9 cellular contexts compared by ENCODE assay signal in the genomic region with DNA sequence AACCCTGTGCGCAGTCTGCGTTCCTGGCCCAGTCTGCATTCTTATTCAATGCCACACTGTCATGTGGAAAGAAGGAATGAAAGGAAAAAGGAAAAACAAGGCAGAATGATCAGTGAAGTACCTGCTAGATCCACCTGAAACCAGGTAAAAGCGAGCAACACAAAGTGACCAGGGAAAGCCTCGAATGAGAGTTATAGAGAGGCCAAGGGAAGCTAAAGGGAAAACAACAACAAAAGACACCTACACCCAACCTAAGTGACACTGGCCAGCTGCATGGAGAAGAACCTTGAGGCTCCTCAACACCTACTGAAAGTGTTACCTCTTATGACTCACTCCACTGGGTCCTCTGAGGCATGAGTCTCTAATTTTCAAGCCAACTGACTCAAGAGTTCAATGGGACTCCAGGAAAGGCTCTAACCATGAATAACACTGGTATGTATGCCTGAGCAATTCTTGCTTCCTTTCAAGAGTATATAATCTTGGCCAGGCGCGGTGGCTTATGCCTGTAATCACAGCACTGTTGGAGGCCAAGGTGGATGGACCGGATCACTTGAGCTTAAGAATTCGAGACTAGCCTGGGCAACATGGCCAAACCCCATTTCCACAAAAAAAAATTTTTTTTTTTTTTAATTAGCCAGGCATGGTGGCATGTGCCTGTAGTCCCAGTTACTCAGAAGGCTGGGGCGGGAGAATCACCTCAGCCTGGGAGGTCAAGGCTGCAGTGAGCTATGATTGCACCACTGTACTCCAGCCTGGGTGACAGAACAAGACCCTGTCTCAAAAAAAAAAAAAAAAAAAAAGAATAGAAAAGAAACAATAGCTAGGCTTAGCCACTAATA. TPM values are rescaled to one million over a fixed set of nuclear protein-coding genes. Genes with fewer than 3 reads are reported as not detected.
DNase-seq lines count a peak whose midpoint lies in the region; ATAC-seq and TF ChIP-seq lines count a peak whose summit lies in the region.
"Had no signal": no experiment of that assay in that cellular context is flagged by ENCODE, and none has a peak within 500 bp of the region (broad histone marks: within the 10 kb centered on the region; RNA-seq: fewer than 3 reads in every experiment).

No MANE protein-coding gene starts in this region.

- H3K4me1 Mint-ChIP-seq in CD8-positive, alpha-beta T cell (ENCODE audit: low read depth): peaks cover 63% of the 10 kb centered on the region

- no peaks in the 10 kb centered on the region for H3K79me1 ChIP-seq in neuronal stem cell (ENCODE audit: low read depth, low read length)

- no peak overlapping the region for H3K9ac ChIP-seq in neuronal stem cell (ENCODE audit: low read depth, low read length, poor library complexity)

- H3K4me3 Mint-ChIP-seq in CD8-positive, alpha-beta T cell: no peak overlapping the region

- H3K14ac ChIP-seq in neuronal stem cell (ENCODE audit: low read length): no peak overlapping the region

- TF ChIP-seq CTCF in CD8-positive, alpha-beta T cell (IDR thresholded peaks at IDR 0.05): no peak
- TF ChIP-seq CTCF in GM20000 (IDR thresholded peaks at IDR 0.05; ENCODE audit: extremely low read depth, missing control alignments) (no peak), epithelial cell of proximal tubule (conservative IDR thresholded peaks at IDR 0.05; ENCODE audit: low read depth, low read length) (no peak)

- DNase-seq in CD8-positive, alpha-beta T cell: no peak
- DNase-seq in GM20000 (ENCODE audit: low spot score) (peak; percentile 21), epithelial cell of proximal tubule (ENCODE audit: low read depth) (peak; percentile 80), neuronal stem cell (ENCODE audit: low spot score) (no peak), NCI-H446 treated with DMSO at 0.1 percent for 48 hours (lab: John Stamatoyannopoulos, UW) (no peak), NCI-H2227 treated with DMSO at 0.1 percent for 48 hours (lab: John Stamatoyannopoulos, UW) (no peak), right cardiac atrium (no peak)
- DNase-seq: NCI-H2171 treated with DMSO at 0.1 percent for 48 hours had no signal

- CTCF ChIA-PET in CD8-positive, alpha-beta T cell (lab: Charles Lee): interaction anchor here (1.4 to 1.5 kb wide), 2 partner anchors 45 to 46 kb away, joined by 3 to 5 read pairs; no protein-coding TSS in a partner anchor

- intact Hi-C loops in CD8-positive, alpha-beta T cell (cut with DNase I, micrococcal nuclease): no loop called here
- intact Hi-C loops in right cardiac atrium (cut with DNase I): no loop called here

- no peak overlapping the region for H2BK120ac ChIP-seq in neuronal stem cell (ENCODE audit: low read depth, low read length)

- H3K36me3 Mint-ChIP-seq in CD8-positive, alpha-beta T cell: peaks cover 28% of the 10 kb centered on the region

- WGBS in neuronal stem cell (ENCODE audit: extremely low coverage in 2 of 2, insufficient read length in 2 of 2, insufficient replicate concordance in 1 of 2), 2 donors: no CpG with 5 or more reads among the region's 9 CpGs
- 97% methylated on average over 9 of the region's 9 CpGs for WGBS in right cardiac atrium

- no peak overlapping the region for H3K18ac ChIP-seq in neuronal stem cell (ENCODE audit: low read length)

- no peak overlapping the region for H4K8ac ChIP-seq in neuronal stem cell (ENCODE audit: low read depth, low read length)

- H4K91ac ChIP-seq in neuronal stem cell (ENCODE audit: low read depth, low read length, poor library complexity): no peak overlapping the region

- H3K4me2 ChIP-seq in neuronal stem cell (ENCODE audit: insufficient read depth, low read length, poor library complexity, severe bottlenecking): no peak overlapping the region

- H3K23ac ChIP-seq in neuronal stem cell (ENCODE audit: low read depth, low read length, poor library complexity): no peak overlapping the region

- H2AFZ ChIP-seq in neuronal stem cell (ENCODE audit: low read length): no peak overlapping the region

- no peak overlapping the region for H3K4ac ChIP-seq in neuronal stem cell (ENCODE audit: low read length)

- no peak overlapping the region for H2BK15ac ChIP-seq in neuronal stem cell (ENCODE audit: low read length)

- H3K36me3 ChIP-seq in CD8-positive, alpha-beta T cell (ENCODE audit: insufficient read depth, low read length): no peaks in the 10 kb centered on the region
- peaks cover 0 to 24% of the 10 kb centered on the region in 2 donors for H3K36me3 ChIP-seq in neuronal stem cell (replicated peaks in 1 of 2; ENCODE audit: control insufficient read depth in 2 of 2, insufficient read depth in 2 of 2, low read length in 2 of 2)

- POLR2A ChIA-PET in CD8-positive, alpha-beta T cell (lab: Charles Lee): no interaction called here

- H3K27me3 ChIP-seq in CD8-positive, alpha-beta T cell (ENCODE audit: insufficient read depth, low read length): no peaks in the 10 kb centered on the region
- no peaks in the 10 kb centered on the region for H3K27me3 ChIP-seq in neuronal stem cell (ENCODE audit: control insufficient read depth in 3 of 3, insufficient read depth in 3 of 3, low read depth in 1 of 3, low read length in 3 of 3)
- H3K27me3 ChIP-seq in right cardiac atrium (ENCODE audit: control insufficient read depth, insufficient read depth): no peaks in the 10 kb centered on the region

- H2AK5ac ChIP-seq in neuronal stem cell (ENCODE audit: low read depth, low read length): no peak overlapping the region

- H3K9me3 Mint-ChIP-seq in CD8-positive, alpha-beta T cell: no peaks in the 10 kb centered on the region

- H3K27me3 Mint-ChIP-seq in CD8-positive, alpha-beta T cell (ENCODE audit: low read depth): no peaks in the 10 kb centered on the region

- no peaks in the 10 kb centered on the region for H3K4me1 ChIP-seq in CD8-positive, alpha-beta T cell (ENCODE audit: insufficient read depth, low read length)
- H3K4me1 ChIP-seq in neuronal stem cell (ENCODE audit: control insufficient read depth in 2 of 2, insufficient read depth in 1 of 2, low read depth in 1 of 2, low read length in 2 of 2) (peaks cover 0 to 8% of the 10 kb centered on the region in 2 donors), right cardiac atrium (ENCODE audit: control insufficient read depth, insufficient read depth, low read length) (no peaks in the 10 kb centered on the region)

- H2BK5ac ChIP-seq in neuronal stem cell (ENCODE audit: low read length): no peak overlapping the region

- H3K9me3 ChIP-seq in CD8-positive, alpha-beta T cell (ENCODE audit: low read length): no peaks in the 10 kb centered on the region
- peaks cover 0 to 1% of the 10 kb centered on the region in 2 donors for H3K9me3 ChIP-seq in neuronal stem cell (replicated peaks in 1 of 2; ENCODE audit: control insufficient read depth in 2 of 2, insufficient read depth in 1 of 2, low read depth in 1 of 2, low read length in 2 of 2)
- no peaks in the 10 kb centered on the region for H3K9me3 ChIP-seq in right cardiac atrium (ENCODE audit: control insufficient read depth, low read length)

- H2BK12ac ChIP-seq in neuronal stem cell (ENCODE audit: low read length): no peak overlapping the region

- H3K27ac ChIP-seq in CD8-positive, alpha-beta T cell (ENCODE audit: low read depth, low read length): no peak overlapping the region
- H3K27ac ChIP-seq in neuronal stem cell (replicated peaks; ENCODE audit: low read length): no peak overlapping the region
- no peak overlapping the region for H3K27ac ChIP-seq in right cardiac atrium (ENCODE audit: low read length)

- H3K4me3 ChIP-seq in CD8-positive, alpha-beta T cell (ENCODE audit: low read depth, low read length): no peak overlapping the region
- no peak overlapping the region for H3K4me3 ChIP-seq in epithelial cell of proximal tubule (ENCODE audit: low read depth, low read length)
- H3K4me3 ChIP-seq in neuronal stem cell (ENCODE audit: low read length in 2 of 2): no peak overlapping the region
- H3K4me3 ChIP-seq in right cardiac atrium (ENCODE audit: low read length): no peak overlapping the region

- ATAC-seq in CD8-positive, alpha-beta T cell: peak; percentile 40
- ATAC-seq in HG03565 (IDR thresholded peaks at IDR 0.05; ENCODE audit: unreplicated experiment): peak; percentile 47
- ATAC-seq in right cardiac atrium: no peak

- no peak overlapping the region for H3K27ac Mint-ChIP-seq in CD8-positive, alpha-beta T cell

RNA-seq across cellular contexts. Expression of gene MTMR12, which starts 29.0 kb away (rescaled TPM):
- 10 to 100 TPM; 20.0 to 21.2 TPM for total RNA-seq in CD8-positive, alpha-beta T cell
- total RNA-seq in epithelial cell of proximal tubule: 19.1 and 19.8 TPM in 2 replicates
- 14.2 TPM for polyA plus RNA-seq in neuronal stem cell (2013, experiment 1 of 2)
- 14.8 TPM for polyA plus RNA-seq in neuronal stem cell (2013, experiment 2 of 2)
- 10 to 100 TPM; 19.1 to 28.1 (median 22.7) TPM for total RNA-seq in right cardiac atrium
- polyA plus RNA-seq in right cardiac atrium: 6.2 TPM

Comparison
In these comparisons a context has a peak if more than half of its experiments do, and no peak if none do; other contexts are left out.
1. ATAC-seq: peak in CD8-positive, alpha-beta T cell (single experiment) and HG03565 (single experiment); none in right cardiac atrium (0 of 2).
2. DNase-seq: peak in GM20000 (single experiment) and epithelial cell of proximal tubule (single experiment); none in CD8-positive, alpha-beta T cell (0 of 7), neuronal stem cell (single experiment), NCI-H446 treated with DMSO at 0.1 percent for 48 hours (single experiment), NCI-H2227 treated with DMSO at 0.1 percent for 48 hours (single experiment) and right cardiac atrium (0 of 3).